In genomic region chr4:179116011-179116410, GRCh38 we compare ENCODE assay signal across 26 cellular contexts.
"Had no signal": no experiment of that assay in that cellular context is flagged by ENCODE, and none has a peak within 500 bp of the region (broad histone marks: within the 10 kb centered on the region; RNA-seq: fewer than 3 reads in every experiment).

No MANE protein-coding gene starts in this region.

- DNase-seq: activated CD4-positive, alpha-beta T cell treated with anti-CD3 and anti-CD28 coated beads for 4 hours; activated CD8-positive, alpha-beta T cell treated with anti-CD3 and anti-CD28 coated beads, Interleukin-2, amount 10 ng/mL, durations not matched to agents 7 days and 5 days; activated effector memory CD4-positive, alpha-beta T cell treated with Interleukin-2 at 50 U/mL for 16 hours; activated naive CD4-positive, alpha-beta T cell; activated naive CD8-positive, alpha-beta T cell treated with anti-CD3 and anti-CD28 coated beads, Interleukin-2, amount 50 U/mL, for 24 hours; activated T-cell treated with anti-CD3 and anti-CD28 coated beads, Interleukin-2, amount 50 U/mL, for 24 hours; amniotic stem cell; caudate nucleus; Kasumi-1; KBM-7; NCI-H1048; NCI-H146; NCI-H1930; NCI-H345; NCI-H510A; NCI-H526 treated with DMSO at 0.1 percent for 48 hours; NCI-H82; RPMI8226; T-helper 1 cell had no signal

- H3K36me3 ChIP-seq: ascending aorta, breast epithelium had no signal

- H3K27me3 Mint-ChIP-seq: activated naive CD8-positive, alpha-beta T cell treated with anti-CD3 and anti-CD28 coated beads, Interleukin-2, amount 50 U/mL, for 24 hours; activated T-cell treated with anti-CD3 and anti-CD28 coated beads, Interleukin-2, amount 50 U/mL, for 24 hours had no signal

- H3K4me3 Mint-ChIP-seq: activated CD8-positive, alpha-beta T cell treated with anti-CD3 and anti-CD28 coated beads, Interleukin-2, amount 10 ng/mL, durations not matched to agents 7 days and 5 days; activated naive CD8-positive, alpha-beta T cell treated with anti-CD3 and anti-CD28 coated beads, Interleukin-2, amount 50 U/mL, for 24 hours; activated T-cell treated with anti-CD3 and anti-CD28 coated beads, Interleukin-2, amount 50 U/mL, for 24 hours; activated T-helper 1 cell treated with anti-CD3 and anti-CD28 coated beads, Interleukin-12 subunit alpha, Interleukin-12 subunit beta, Interleukin-2, Interleukin-4 antibody, amounts not matched to agents 30 ng/mL and 10 ng/mL and 1 ng/mL, durations not matched to agents 14 hours and 24 hours and 36 hours had no signal

- ATAC-seq: activated CD8-positive, alpha-beta T cell treated with anti-CD3 and anti-CD28 coated beads, Interleukin-2, amount 10 ng/mL, durations not matched to agents 7 days and 5 days; activated naive CD4-positive, alpha-beta T cell treated with anti-CD3 and anti-CD28 coated beads, Interleukin-2, amount 50 U/mL, for 72 hours; activated naive CD8-positive, alpha-beta T cell treated with anti-CD3 and anti-CD28 coated beads, Interleukin-2, amount 50 U/mL, for 24 hours; Right ventricle myocardium inferior had no signal

- H3K4me1 ChIP-seq: ascending aorta, breast epithelium had no signal

- H3K4me3 ChIP-seq: ascending aorta, breast epithelium, SK-N-MC had no signal

- H3K27ac ChIP-seq: ascending aorta, breast epithelium, SK-N-MC, VCaP had no signal

- H3K9me3 ChIP-seq: ascending aorta, breast epithelium had no signal

- H3K27me3 ChIP-seq: ascending aorta, breast epithelium had no signal

- H3K36me3 Mint-ChIP-seq: activated naive CD4-positive, alpha-beta T cell treated with anti-CD3 and anti-CD28 coated beads, Interleukin-2, amount 50 U/mL, for 72 hours had no signal

- H3K27ac Mint-ChIP-seq: activated CD8-positive, alpha-beta T cell treated with anti-CD3 and anti-CD28 coated beads, Interleukin-2, amount 10 ng/mL, durations not matched to agents 7 days and 5 days; activated naive CD4-positive, alpha-beta T cell treated with anti-CD3 and anti-CD28 coated beads, Interleukin-2, amount 50 U/mL, for 72 hours; activated naive CD8-positive, alpha-beta T cell treated with anti-CD3 and anti-CD28 coated beads, Interleukin-2, amount 50 U/mL, for 24 hours; activated T-cell treated with anti-CD3 and anti-CD28 coated beads, Interleukin-2, amount 50 U/mL, for 24 hours; activated T-helper 1 cell treated with anti-CD3 and anti-CD28 coated beads, Interleukin-12 subunit alpha, Interleukin-12 subunit beta, Interleukin-2, Interleukin-4 antibody, amounts not matched to agents 30 ng/mL and 10 ng/mL and 1 ng/mL, durations not matched to agents 14 hours and 24 hours and 36 hours had no signal

- H3K4me1 Mint-ChIP-seq: activated naive CD8-positive, alpha-beta T cell treated with anti-CD3 and anti-CD28 coated beads, Interleukin-2, amount 50 U/mL, for 24 hours had no signal
